Comparison of ENCODE assay signal across 8 cellular contexts in the genomic region with DNA sequence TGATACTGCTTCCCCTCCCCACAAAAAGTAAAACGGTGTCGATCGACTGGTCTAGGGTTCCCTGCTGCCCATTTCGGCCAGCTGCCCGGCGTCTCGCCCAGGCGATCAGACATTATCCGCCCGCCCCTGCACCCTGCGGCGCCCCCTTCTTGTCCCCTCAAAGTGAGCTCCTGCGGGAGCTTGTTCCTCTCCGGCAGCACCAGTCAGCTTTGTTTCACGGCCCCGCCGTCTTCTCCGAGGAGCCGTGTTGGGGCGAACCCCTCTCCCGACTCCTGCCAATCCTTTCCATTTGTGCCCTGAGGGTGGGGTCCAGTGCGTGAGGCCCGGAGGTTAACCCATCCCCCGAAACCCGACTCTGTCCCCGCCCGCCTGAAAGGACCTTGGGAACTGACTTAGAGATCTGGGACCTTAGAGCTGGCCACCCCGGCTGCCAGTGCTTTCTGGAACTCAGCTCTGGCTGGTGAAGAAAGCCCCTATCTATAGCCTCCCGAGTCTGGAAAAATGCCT. TPM values are rescaled to one million over a fixed set of nuclear protein-coding genes. Genes with fewer than 3 reads are reported as not detected.
DNase-seq lines count a peak whose midpoint lies in the region; ATAC-seq and TF ChIP-seq lines count a peak whose summit lies in the region.

No MANE protein-coding gene starts in this region.

- H2AFZ ChIP-seq in neural progenitor cell (replicated peaks), result peak overlapping the region; percentile 34

- H3K9me3 ChIP-seq in HEK293 (ENCODE audit: control insufficient read depth, insufficient read depth, low read depth, low read length) (no peaks in the 10 kb centered on the region), neural progenitor cell (ENCODE audit: low read depth) (no peaks in the 10 kb centered on the region), transverse colon (no peaks in the 10 kb centered on the region)

- TF ChIP-seq CTCF in C4-2B (conservative IDR thresholded peaks at IDR 0.05), result no peak
- TF ChIP-seq CTCF in HEK293 (tag by site-specific recombination; IDR thresholded peaks at IDR 0.05), result 0 out of 2 replicates have a peak, but pooled peaks have one; percentile 3
- TF ChIP-seq CTCF in neural progenitor cell (IDR thresholded peaks at IDR 0.05), result no peak
- no peak for TF ChIP-seq CTCF in transverse colon (IDR thresholded peaks at IDR 0.05)

- 0 to 2% methylated on average over 1 to 19 of the region's 29 CpGs for WGBS in transverse colon (ENCODE audit: low coverage in 1 of 2), 2 donors

- H3K9ac ChIP-seq in neural progenitor cell, result peak overlapping the region; percentile 95

- H3K36me3 Mint-ChIP-seq in neural progenitor cell, result peaks cover 9% of the 10 kb centered on the region

- H3K36me3 ChIP-seq in HEK293 (ENCODE audit: control insufficient read depth in 2 of 2, insufficient read depth in 1 of 2, low read length in 2 of 2) (peaks cover 20 to 27% of the 10 kb centered on the region in 2 experiments), neural progenitor cell (peaks cover 11% of the 10 kb centered on the region), transverse colon (peaks cover 0 to 16% (median 0%) of the 10 kb centered on the region in 4 donors)

- H3K4me3 Mint-ChIP-seq in neural progenitor cell, result peak overlapping the region; percentile 98

- H3K4me1 ChIP-seq in HEK293 (ENCODE audit: control insufficient read depth, insufficient read depth, low read length) (no peaks in the 10 kb centered on the region), neural progenitor cell (peaks cover 6% of the 10 kb centered on the region), transverse colon (peaks cover 3 to 38% (median 26%) of the 10 kb centered on the region in 4 donors)

- intact Hi-C loops in transverse colon (cut with DNase I; ENCODE audit: low total_unique reads), result loop anchor here (5.0 kb wide), 1 partner anchor 155 kb away; a partner anchor contains a TSS

- H3K27ac ChIP-seq in C4-2B, result peak overlapping the region; percentile 88
- peak overlapping the region; percentile 90 for H3K27ac ChIP-seq in HEK293 (ENCODE audit: extremely low read depth, low read depth, low read length)
- H3K27ac ChIP-seq in neural progenitor cell, result peak overlapping the region; percentile 99
- peak overlapping the region; percentile 99 for H3K27ac ChIP-seq in transverse colon

- TF ChIP-seq POLR2A in transverse colon (IDR thresholded peaks at IDR 0.05), result no peak

- ATAC-seq in GM18861 (IDR thresholded peaks at IDR 0.05; ENCODE audit: unreplicated experiment), result no peak

- peaks cover 7% of the 10 kb centered on the region for H3K27me3 Mint-ChIP-seq in neural progenitor cell (ENCODE audit: insufficient read depth, low read depth)

- peaks cover 19% of the 10 kb centered on the region for H3F3A ChIP-seq in neural progenitor cell (ENCODE audit: low read depth)

- H3K79me2 ChIP-seq in neural progenitor cell (ENCODE audit: low read depth), result peaks cover 67% of the 10 kb centered on the region

- H4K20me1 ChIP-seq in neural progenitor cell (ENCODE audit: low read depth), result peaks cover 47% of the 10 kb centered on the region

- H3K4me3 ChIP-seq in HEK293 (ENCODE audit: low read depth, low read length) (peak overlapping the region; percentile 100), neural progenitor cell (peak overlapping the region; percentile 84), transverse colon (peak overlapping the region; percentile 61 to 98 (median 93))

- in situ Hi-C loops in transverse colon (cut with MboI; ENCODE audit: low pct_ligation_motif_present in 1 of 4, low pct_unique_long_range_greater_than_20kb in 1 of 4, low sequenced_read_pairs in 3 of 4), result no loop called here

- peaks cover 26% of the 10 kb centered on the region for H3K4me1 Mint-ChIP-seq in neural progenitor cell

- POLR2A ChIA-PET in HEK293 (lab: Yijun Ruan, JAX), result interaction anchor here (0.5 to 2.0 kb wide), 15 partner anchors 9 to 532 kb away, joined by 3 to 9 read pairs (median 5); a partner anchor contains a TSS

- peak; percentile 74 for DNase-seq in RKO (ENCODE audit: low spot score)
- peak; percentile 36 for DNase-seq in activated naive CD4-positive, alpha-beta T cell treated with anti-CD3 and anti-CD28 coated beads, Interleukin-2, amount 50 U/mL, for 16 hours
- DNase-seq in globus pallidus (ENCODE audit: low spot score), result peak; percentile 38
- DNase-seq in neural progenitor cell (ENCODE audit: low spot score), result peak; percentile 88
- DNase-seq in transverse colon, result peak; percentile 61

- no peak for TF ChIP-seq EP300 in transverse colon (IDR thresholded peaks at IDR 0.05; ENCODE audit: low read depth)

- CTCF ChIA-PET in HEK293 (lab: Yijun Ruan, JAX), result interaction anchor here (0.6 to 1.7 kb wide), 7 partner anchors 15 to 215 kb away, joined by 3 to 6 read pairs (median 5); a partner anchor contains a TSS

- H3K27me3 ChIP-seq in neural progenitor cell (no peaks in the 10 kb centered on the region), transverse colon (no peaks in the 10 kb centered on the region)

- H3K9me3 Mint-ChIP-seq in neural progenitor cell, result peaks cover 4% of the 10 kb centered on the region

- H3K27ac Mint-ChIP-seq in neural progenitor cell, result peak overlapping the region; percentile 98

- peak overlapping the region; percentile 76 for H3K4me2 ChIP-seq in neural progenitor cell

TF ChIP-seq in HEK293, 187 proteins besides CTCF, POLR2A, EP300 and RAD21:
- TF ChIP-seq KLF16 (tag by site-specific recombination; IDR thresholded peaks at IDR 0.05) (peak; percentile 16; the same call in 1 of the 2 replicates), ZNF350 (tag by site-specific recombination; IDR thresholded peaks at IDR 0.05) (no peak), ZNF335 (tag by site-specific recombination; conservative IDR thresholded peaks at IDR 0.05) (peak; percentile 93), SP2 (tag by site-specific recombination; IDR thresholded peaks at IDR 0.05) (peak; percentile 29; the same call in 1 of the 2 replicates), ZNF561 (tag by site-specific recombination; IDR thresholded peaks at IDR 0.05; ENCODE audit: borderline replicate concordance) (peak; percentile 22; the same call in 1 of the 2 replicates), ZNF549 (tag by site-specific recombination; IDR thresholded peaks at IDR 0.05) (no peak), REPIN1 (tag by site-specific recombination; IDR thresholded peaks at IDR 0.05; ENCODE audit: low read depth) (no peak), ZNF777 (tag by site-specific recombination; IDR thresholded peaks at IDR 0.05; ENCODE audit: borderline replicate concordance) (no peak), ZNF600 (tag by site-specific recombination; IDR thresholded peaks at IDR 0.05) (0 out of 2 replicates have a peak, but pooled peaks have one; percentile 19)
- TF ChIP-seq, protein P1, sequence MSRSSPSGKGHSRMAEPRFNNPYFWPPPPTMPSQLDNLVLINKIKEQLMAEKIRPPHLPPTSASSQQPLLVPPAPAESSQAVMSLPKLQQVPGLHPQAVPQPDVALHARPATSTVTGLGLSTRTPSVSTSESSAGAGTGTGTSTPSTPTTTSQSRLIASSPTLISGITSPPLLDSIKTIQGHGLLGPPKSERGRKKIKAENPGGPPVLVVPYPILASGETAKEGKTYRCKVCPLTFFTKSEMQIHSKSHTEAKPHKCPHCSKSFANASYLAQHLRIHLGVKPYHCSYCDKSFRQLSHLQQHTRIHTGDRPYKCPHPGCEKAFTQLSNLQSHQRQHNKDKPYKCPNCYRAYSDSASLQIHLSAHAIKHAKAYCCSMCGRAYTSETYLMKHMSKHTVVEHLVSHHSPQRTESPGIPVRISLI (tag by site-specific recombination; IDR thresholded peaks at IDR 0.05), result no peak
- TF ChIP-seq, protein P2, sequence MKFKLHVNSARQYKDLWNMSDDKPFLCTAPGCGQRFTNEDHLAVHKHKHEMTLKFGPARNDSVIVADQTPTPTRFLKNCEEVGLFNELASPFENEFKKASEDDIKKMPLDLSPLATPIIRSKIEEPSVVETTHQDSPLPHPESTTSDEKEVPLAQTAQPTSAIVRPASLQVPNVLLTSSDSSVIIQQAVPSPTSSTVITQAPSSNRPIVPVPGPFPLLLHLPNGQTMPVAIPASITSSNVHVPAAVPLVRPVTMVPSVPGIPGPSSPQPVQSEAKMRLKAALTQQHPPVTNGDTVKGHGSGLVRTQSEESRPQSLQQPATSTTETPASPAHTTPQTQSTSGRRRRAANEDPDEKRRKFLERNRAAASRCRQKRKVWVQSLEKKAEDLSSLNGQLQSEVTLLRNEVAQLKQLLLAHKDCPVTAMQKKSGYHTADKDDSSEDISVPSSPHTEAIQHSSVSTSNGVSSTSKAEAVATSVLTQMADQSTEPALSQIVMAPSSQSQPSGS (tag by site-specific recombination; IDR thresholded peaks at IDR 0.05; ENCODE audit: low read depth), result no peak

RNA-seq across cellular contexts. Expression of a gene that starts 0.5 kb away (rescaled TPM):
- total RNA-seq in neural progenitor cell (ENCODE audit: low replicate concordance) (30.1 and 72.4 TPM in 2 replicates), transverse colon (100 to 1,000 TPM in 1 of 4 donors, 10 to 100 TPM in 3; 51.1 to 126 (median 71.6) TPM)

RNA-seq across cellular contexts. Expression of a gene that starts 4.9 kb away (rescaled TPM):
- 2.5 and 10.0 TPM in 2 replicates for total RNA-seq in neural progenitor cell (ENCODE audit: low replicate concordance)
- total RNA-seq in transverse colon, result 1 to 10 TPM in 3 of 4 donors, under 1 TPM in 1; 0.96 to 4.0 (median 2.4) TPM

RNA-seq across cellular contexts. Expression of a gene that starts 39.8 kb away (rescaled TPM):
- total RNA-seq in neural progenitor cell (ENCODE audit: low replicate concordance), result 61.7 and 78.9 TPM in 2 replicates
- 10 to 100 TPM in 2 of 4 donors, 1 to 10 TPM in 1, not detected in 1; 3.2 to 18.7 (median 12.9) TPM for total RNA-seq in transverse colon

Comparison
In these comparisons a context has a peak if more than half of its experiments do, and no peak if none do; other contexts are left out.
1. DNase-seq: peak in every context shown above with its lines; median percentile 88 in neural progenitor cell; 74 in RKO; 61 in transverse colon; 38 in globus pallidus; 36 in activated naive CD4-positive, alpha-beta T cell treated with anti-CD3 and anti-CD28 coated beads, Interleukin-2, amount 50 U/mL, for 16 hours.